16 cellular contexts compared by ENCODE assay signal in genomic region chrX:134760671-134761070, GRCh38. TPM values are rescaled to one million over a fixed set of nuclear protein-coding genes. Genes with fewer than 3 reads are reported as not detected.
DNase-seq lines count a peak whose midpoint lies in the region; ATAC-seq and TF ChIP-seq lines count a peak whose summit lies in the region.
"Had no signal": no experiment of that assay in that cellular context is flagged by ENCODE, and none has a peak within 500 bp of the region (broad histone marks: within the 10 kb centered on the region; RNA-seq: fewer than 3 reads in every experiment).

No MANE protein-coding gene starts in this region.

- no CpG with 5 or more reads among the region's 5 CpGs for WGBS in IMR-90 (ENCODE audit: extremely low coverage in 2 of 2, insufficient read length in 1 of 2), 2 experiments
- no CpG with 5 or more reads among the region's 5 CpGs for WGBS in neuronal stem cell (ENCODE audit: extremely low coverage in 2 of 2, insufficient read length in 2 of 2, insufficient replicate concordance in 1 of 2), 2 donors

- no peak overlapping the region for H4K8ac ChIP-seq in IMR-90 (ENCODE audit: low read depth in 2 of 2, low read length in 2 of 2)
- H4K8ac ChIP-seq in neuronal stem cell (ENCODE audit: low read depth, low read length), result no peak overlapping the region

- TF ChIP-seq CTCF in IMR-90 (conservative IDR thresholded peaks at IDR 0.05; ENCODE audit: low read depth, low read length) (no peak), RWPE2 (IDR thresholded peaks at IDR 0.05; ENCODE audit: poor library complexity, severe bottlenecking) (no peak)

- POLR2A ChIA-PET in IMR-90 (lab: Charles Lee; ENCODE audit: unreplicated experiment), result no interaction called here
- POLR2A ChIA-PET in activated CD4-positive, alpha-beta T cell treated with anti-CD3 and anti-CD28 coated beads, Interleukin-2, amount 10 ng/mL, durations not matched to agents 7 days and 5 days (lab: Charles Lee), result no interaction called here

- H2BK5ac ChIP-seq in IMR-90 (ENCODE audit: low read depth, low read length, poor library complexity, severe bottlenecking) (no peak overlapping the region), neuronal stem cell (ENCODE audit: low read length) (no peak overlapping the region)

- H3K36me3 ChIP-seq in IMR-90 (ENCODE audit: control insufficient read depth, insufficient read depth, low read length) (no peaks in the 10 kb centered on the region), RWPE2 (ENCODE audit: low read depth) (no peaks in the 10 kb centered on the region), neuronal stem cell (replicated peaks in 1 of 2; ENCODE audit: control insufficient read depth in 2 of 2, insufficient read depth in 2 of 2, low read length in 2 of 2) (no peaks in the 10 kb centered on the region)
- H3K36me3 ChIP-seq: BLaER1, HAP-1 had no signal

- intact Hi-C loops in IMR-90 (cut with micrococcal nuclease), result no loop called here

- no peak overlapping the region for H4K91ac ChIP-seq in IMR-90 (ENCODE audit: insufficient read depth, low read depth, low read length)
- H4K91ac ChIP-seq in neuronal stem cell (ENCODE audit: low read depth, low read length, poor library complexity), result no peak overlapping the region

- no peaks in the 10 kb centered on the region for H3K9me1 ChIP-seq in IMR-90 (ENCODE audit: insufficient read depth, low read length)

- H3K9ac ChIP-seq in IMR-90 (ENCODE audit: low read depth, low read length), result no peak overlapping the region
- no peak overlapping the region for H3K9ac ChIP-seq in neuronal stem cell (ENCODE audit: low read depth, low read length, poor library complexity)
- H3K9ac ChIP-seq: BLaER1 had no signal

- no peak overlapping the region for H2AK9ac ChIP-seq in IMR-90 (replicated peaks; ENCODE audit: low read depth, low read length, poor library complexity)

- H2AK5ac ChIP-seq in IMR-90 (ENCODE audit: low read depth, low read length) (no peak overlapping the region), neuronal stem cell (ENCODE audit: low read depth, low read length) (no peak overlapping the region)

- H3K27ac Mint-ChIP-seq in activated CD4-positive, alpha-beta T cell treated with anti-CD3 and anti-CD28 coated beads, Interleukin-2, amount 10 ng/mL, durations not matched to agents 7 days and 5 days, result no peak overlapping the region
- H3K27ac Mint-ChIP-seq: CD8-positive, alpha-beta memory T cell had no signal

- peak overlapping the region; percentile 8 for H2AFZ ChIP-seq in IMR-90 (replicated peaks; ENCODE audit: low read length, poor library complexity)
- peak overlapping the region; percentile 5 for H2AFZ ChIP-seq in neuronal stem cell (ENCODE audit: low read length)

- no peak overlapping the region for H2BK20ac ChIP-seq in IMR-90 (ENCODE audit: low read depth, low read length)

- dilution Hi-C loops in IMR-90 (cut with HindIII; ENCODE audit: low sequenced_read_pairs, unreplicated experiment), result no loop called here

- no peaks in the 10 kb centered on the region for H3K4me1 Mint-ChIP-seq in activated CD4-positive, alpha-beta T cell treated with anti-CD3 and anti-CD28 coated beads, Interleukin-2, amount 10 ng/mL, durations not matched to agents 7 days and 5 days
- H3K4me1 Mint-ChIP-seq: CD8-positive, alpha-beta memory T cell had no signal

- H2BK120ac ChIP-seq in IMR-90 (ENCODE audit: low read depth, low read length) (no peak overlapping the region), neuronal stem cell (ENCODE audit: low read depth, low read length) (no peak overlapping the region)

- H2BK12ac ChIP-seq in neuronal stem cell (ENCODE audit: low read length), result no peak overlapping the region

- H3K4me3 ChIP-seq in IMR-90 (ENCODE audit: insufficient read depth, low read depth, low read length), result no peak overlapping the region
- no peak overlapping the region for H3K4me3 ChIP-seq in RWPE2 (ENCODE audit: severe bottlenecking)
- no peak overlapping the region for H3K4me3 ChIP-seq in neuronal stem cell (ENCODE audit: low read length in 2 of 2)
- H3K4me3 ChIP-seq: BLaER1, HAP-1 had no signal

- H3K23ac ChIP-seq in IMR-90 (ENCODE audit: low read depth, low read length) (no peak overlapping the region), neuronal stem cell (ENCODE audit: low read depth, low read length, poor library complexity) (no peak overlapping the region)

- H2BK15ac ChIP-seq in IMR-90 (ENCODE audit: low read depth, low read length), result no peak overlapping the region
- no peak overlapping the region for H2BK15ac ChIP-seq in neuronal stem cell (ENCODE audit: low read length)

- no peak overlapping the region for H3K4me3 Mint-ChIP-seq in activated CD4-positive, alpha-beta T cell treated with anti-CD3 and anti-CD28 coated beads, Interleukin-2, amount 10 ng/mL, durations not matched to agents 7 days and 5 days
- H3K4me3 Mint-ChIP-seq: CD8-positive, alpha-beta memory T cell had no signal

- no peak overlapping the region for H3K27ac ChIP-seq in IMR-90 (ENCODE audit: insufficient read depth, low read length)
- H3K27ac ChIP-seq in RWPE2 (ENCODE audit: poor library complexity, severe bottlenecking), result no peak overlapping the region
- peak overlapping the region; percentile 24 for H3K27ac ChIP-seq in epithelial cell of prostate
- no peak overlapping the region for H3K27ac ChIP-seq in neuronal stem cell (replicated peaks; ENCODE audit: low read length)
- H3K27ac ChIP-seq: BLaER1 had no signal

- ATAC-seq in IMR-90 (ENCODE audit: low read depth) (no peak), RWPE2 (ENCODE audit: low read depth) (peak; percentile 24; the same call in 1 of the 3 replicates), HG02870 (IDR thresholded peaks at IDR 0.05; ENCODE audit: unreplicated experiment) (no peak)

- H3K36me3 Mint-ChIP-seq in activated CD4-positive, alpha-beta T cell treated with anti-CD3 and anti-CD28 coated beads, Interleukin-2, amount 10 ng/mL, durations not matched to agents 7 days and 5 days (ENCODE audit: low read depth), result no peaks in the 10 kb centered on the region
- H3K36me3 Mint-ChIP-seq: CD8-positive, alpha-beta memory T cell had no signal

- in situ Hi-C loops in IMR-90 (cut with MboI; ENCODE audit: low sequenced_read_pairs) (no loop called here), ACHN (cut with HindIII; ENCODE audit: low pct_ligation_motif_present, low pct_unique_long_range_greater_than_20kb, low sequenced_read_pairs) (loop anchor here (25.0 kb wide), 1 partner anchor 248 kb away; no protein-coding TSS in a partner anchor)

- H3K9me3 Mint-ChIP-seq in activated CD4-positive, alpha-beta T cell treated with anti-CD3 and anti-CD28 coated beads, Interleukin-2, amount 10 ng/mL, durations not matched to agents 7 days and 5 days, result no peaks in the 10 kb centered on the region
- H3K9me3 Mint-ChIP-seq: CD8-positive, alpha-beta memory T cell had no signal

- BruUV-seq in IMR-90 (replicated peaks; lab: Mats Ljungman, UMichigan), result no TSS peak

- H3K9me3 ChIP-seq in IMR-90 (ENCODE audit: control insufficient read depth, insufficient read depth, low read length), result no peaks in the 10 kb centered on the region
- no peaks in the 10 kb centered on the region for H3K9me3 ChIP-seq in RWPE2 (ENCODE audit: severe bottlenecking)
- no peaks in the 10 kb centered on the region for H3K9me3 ChIP-seq in neuronal stem cell (replicated peaks in 1 of 2; ENCODE audit: control insufficient read depth in 2 of 2, insufficient read depth in 1 of 2, low read depth in 1 of 2, low read length in 2 of 2)
- H3K9me3 ChIP-seq: HAP-1 had no signal

- H3K18ac ChIP-seq in IMR-90 (ENCODE audit: low read depth, low read length) (peak overlapping the region; percentile 44; the same call in 1 of the 2 replicates), neuronal stem cell (ENCODE audit: low read length) (no peak overlapping the region)

- H3K79me1 ChIP-seq in IMR-90 (ENCODE audit: low read depth in 1 of 2, low read length in 2 of 2) (no peaks in the 10 kb centered on the region), neuronal stem cell (ENCODE audit: low read depth, low read length) (no peaks in the 10 kb centered on the region)

- no peak for TF ChIP-seq RAD21 in IMR-90 (IDR thresholded peaks at IDR 0.05; ENCODE audit: low read length)

- DNase-seq in IMR-90 (no peak), RWPE2 (ENCODE audit: low spot score) (no peak), epithelial cell of prostate (ENCODE audit: low read depth, low spot score) (no peak), neuronal stem cell (ENCODE audit: low spot score) (no peak), NCI-H524 treated with DMSO at 0.1 percent for 48 hours (lab: John Stamatoyannopoulos, UW) (no peak), ACHN (no peak)
- no peak for DNase-seq in activated CD4-positive, alpha-beta T cell treated with anti-CD3 and anti-CD28 coated beads, Interleukin-2, amount 10 ng/mL, durations not matched to agents 7 days and 5 days
- DNase-seq: CD8-positive, alpha-beta memory T cell; NCI-H1436; NCI-H2081 treated with DMSO at 0.1 percent for 48 hours; NCI-H226; NCI-H82; SHP77 treated with DMSO at 0.1 percent for 48 hours had no signal

- H3K56ac ChIP-seq in IMR-90 (ENCODE audit: extremely low read depth, insufficient read depth, low read length), result no peak overlapping the region

- H4K20me1 ChIP-seq in IMR-90 (ENCODE audit: insufficient read depth, low read length), result no peaks in the 10 kb centered on the region
- H4K20me1 ChIP-seq: BLaER1 had no signal

- H3K27me3 ChIP-seq in IMR-90 (ENCODE audit: control insufficient read depth, insufficient read depth, low read length) (no peaks in the 10 kb centered on the region), RWPE2 (ENCODE audit: insufficient read depth, poor library complexity, severe bottlenecking) (no peaks in the 10 kb centered on the region), neuronal stem cell (ENCODE audit: control insufficient read depth in 3 of 3, insufficient read depth in 3 of 3, low read depth in 1 of 3, low read length in 3 of 3) (no peaks in the 10 kb centered on the region)

- H3K4ac ChIP-seq in IMR-90 (ENCODE audit: low read depth, low read length) (peak overlapping the region; percentile 22; the same call in 1 of the 2 replicates), neuronal stem cell (ENCODE audit: low read length) (no peak overlapping the region)

- H3K14ac ChIP-seq in IMR-90 (replicated peaks; ENCODE audit: low read depth, low read length) (no peak overlapping the region), neuronal stem cell (ENCODE audit: low read length) (no peak overlapping the region)

- no peak overlapping the region for H4K5ac ChIP-seq in IMR-90 (ENCODE audit: low read depth, low read length)

- H3K27me3 Mint-ChIP-seq in activated CD4-positive, alpha-beta T cell treated with anti-CD3 and anti-CD28 coated beads, Interleukin-2, amount 10 ng/mL, durations not matched to agents 7 days and 5 days, result peaks cover 2% of the 10 kb centered on the region

- no peak overlapping the region for H3K4me2 ChIP-seq in IMR-90 (ENCODE audit: low read depth, low read length)
- no peak overlapping the region for H3K4me2 ChIP-seq in neuronal stem cell (ENCODE audit: insufficient read depth, low read length, poor library complexity, severe bottlenecking)
- H3K4me2 ChIP-seq: BLaER1 had no signal

- CTCF ChIA-PET in IMR-90 (lab: Yijun Ruan, JAX), result no interaction called here
- CTCF ChIA-PET in activated CD4-positive, alpha-beta T cell treated with anti-CD3 and anti-CD28 coated beads, Interleukin-2, amount 10 ng/mL, durations not matched to agents 7 days and 5 days (lab: Charles Lee), result interaction anchor here (1.5 kb wide), 1 partner anchor 11 kb away, joined by 5 read pairs; no protein-coding TSS in a partner anchor

- no peak for TF ChIP-seq POLR2A in IMR-90 (IDR thresholded peaks at IDR 0.05; ENCODE audit: low read depth, low read length)

- H3K4me1 ChIP-seq in IMR-90 (ENCODE audit: control insufficient read depth, insufficient read depth, low read length) (no peaks in the 10 kb centered on the region), RWPE2 (ENCODE audit: insufficient read depth, poor library complexity, severe bottlenecking) (no peaks in the 10 kb centered on the region), neuronal stem cell (ENCODE audit: control insufficient read depth in 2 of 2, insufficient read depth in 1 of 2, low read depth in 1 of 2, low read length in 2 of 2) (no peaks in the 10 kb centered on the region)
- H3K4me1 ChIP-seq: BLaER1 had no signal

RNA-seq across cellular contexts. Expression of gene PABIR2, which starts 36.3 kb away (rescaled TPM):
- total RNA-seq in IMR-90 (2012; rRNA removed), result 11.4 and 14.9 TPM in 2 replicates
- polyA plus RNA-seq in IMR-90 (2012; rRNA removed), result 19.6 and 27.9 TPM in 2 replicates
- 3.8 and 5.3 TPM in 2 replicates for polyA plus RNA-seq in IMR-90 (2012; cell fraction: cytosol; rRNA removed)
- polyA plus RNA-seq in IMR-90 (2012; cell fraction: nucleus; rRNA removed; ENCODE audit: low replicate concordance), result 14.1 and 107 TPM in 2 replicates
- polyA plus RNA-seq in neuronal stem cell (2013, experiment 1 of 2), result 24.0 TPM
- polyA plus RNA-seq in neuronal stem cell (2013, experiment 2 of 2), result 22.6 TPM
- total RNA-seq in activated CD4-positive, alpha-beta T cell treated with anti-CD3 and anti-CD28 coated beads, Interleukin-2, amount 10 ng/mL, durations not matched to agents 7 days and 5 days, result 10 to 100 TPM; 58.8 to 60.2 TPM
